Comparison of ENCODE assay signal across 8 cellular contexts in genomic region chr5:52988335-52989024, GRCh38. TPM values are rescaled to one million over a fixed set of nuclear protein-coding genes. Genes with fewer than 3 reads are reported as not detected.
A peak's percentile ranks its signal among the peaks of the same experiment; 100 is the strongest.
DNase-seq lines count a peak whose midpoint lies in the region; ATAC-seq, FAIRE-seq and TF ChIP-seq lines count a peak whose summit lies in the region.

No MANE protein-coding gene starts in this region.

- H3K27me3 Mint-ChIP-seq in CD4-positive, alpha-beta memory T cell, result peaks cover 1% of the 10 kb centered on the region in 2 donors

- peak overlapping the region; percentile 55 to 84 (median 77) for H3K4me3 Mint-ChIP-seq in CD4-positive, alpha-beta memory T cell

- no peak overlapping the region for H3K4me2 ChIP-seq in K562 (ENCODE audit: insufficient read depth, low read length)

- H3K79me2 ChIP-seq in K562 (ENCODE audit: control insufficient read depth, insufficient read depth, low read length), result no peaks in the 10 kb centered on the region

- no peaks in the 10 kb centered on the region for H4K20me1 ChIP-seq in K562 (replicated peaks; ENCODE audit: control insufficient read depth, insufficient read depth, low read length)

- 14% methylated on average over 16 of the region's 16 CpGs for WGBS in K562 (ENCODE audit: insufficient coverage, low coverage, missing lambda C conversion rate)

- peak overlapping the region in 4 of 7 donors; percentile 1 to 17 (median 4) for H3K27ac Mint-ChIP-seq in CD4-positive, alpha-beta memory T cell

- CTCF ChIA-PET in CD4-positive, alpha-beta memory T cell (lab: Charles Lee; ENCODE audit: partially characterized antibody), result interaction anchor here (3.4 kb wide), 1 partner anchor 40 kb away, joined by 24 read pairs; no protein-coding TSS in a partner anchor
- CTCF ChIA-PET in K562 (lab: Yijun Ruan, JAX; ENCODE audit: low intra/inter-chr PET ratio), result no interaction called here

- in situ Hi-C loops in K562 (cut with MboI), result no loop called here

- ATAC-seq in HG03460 (IDR thresholded peaks at IDR 0.05; ENCODE audit: unreplicated experiment) (peak; percentile 6), K562 (no peak), left colon (peak; percentile 27)

- no peak for TF ChIP-seq CTCF in K562 (IDR thresholded peaks at IDR 0.05 in 2 of 3, conservative IDR thresholded peaks at IDR 0.05 in 1 of 3; ENCODE audit: insufficient read depth in 2 of 3, low read depth in 1 of 3, low read length in 3 of 3)

- H3K9me3 Mint-ChIP-seq in CD4-positive, alpha-beta memory T cell, result no peaks in the 10 kb centered on the region

- peaks cover 3 to 20% (median 12%) of the 10 kb centered on the region in 4 donors for H3K4me1 Mint-ChIP-seq in CD4-positive, alpha-beta memory T cell

- no peak overlapping the region for H3K27ac ChIP-seq in CD4-positive, alpha-beta memory T cell (ENCODE audit: low read depth, low read length)
- H3K27ac ChIP-seq in K562 (ENCODE audit: extremely low read depth, low read depth, low read length) (no peak overlapping the region), temporal lobe (ENCODE audit: low read depth, low read length) (peak overlapping the region; percentile 46)

- H2AFZ ChIP-seq in K562 (ENCODE audit: low read depth, low read length), result peak overlapping the region; percentile 58; the same call in 1 of the 2 replicates

- DNase-seq in CD4-positive, alpha-beta memory T cell, result peak in 3 of 5 donors; percentile 1 to 19 (median 13)
- no peak for DNase-seq in K562 (ENCODE audit: extremely low read depth in 1 of 4, low spot score in 3 of 4)
- DNase-seq in left colon, result no peak
- no peak for DNase-seq in CD1c-positive myeloid dendritic cell (ENCODE audit: extremely low spot score)
- DNase-seq in activated effector memory CD4-positive, alpha-beta T cell treated with Interleukin-2 at 50 U/mL for 16 hours, result no peak
- no peak for DNase-seq in mucosa of gallbladder (ENCODE audit: low spot score)

- POLR2A ChIA-PET in CD4-positive, alpha-beta memory T cell (lab: Charles Lee; ENCODE audit: partially characterized antibody), result interaction anchor here (0.7 kb wide), 1 partner anchor 43 kb away, joined by 3 read pairs; no protein-coding TSS in a partner anchor
- POLR2A ChIA-PET in K562 (lab: Yijun Ruan, JAX), result interaction anchor here (1.0 kb wide), 1 partner anchor 9 kb away, joined by 4 read pairs; no protein-coding TSS in a partner anchor

- peak overlapping the region in 1 of 2 donors; percentile 67 for H3K4me3 ChIP-seq in CD4-positive, alpha-beta memory T cell (ENCODE audit: low read length in 2 of 2)
- H3K4me3 ChIP-seq in K562, result peak overlapping the region; percentile 30

- H3K9me3 ChIP-seq in CD4-positive, alpha-beta memory T cell (ENCODE audit: control insufficient read depth in 1 of 2, low read length in 2 of 2), result no peaks in the 10 kb centered on the region
- no peaks in the 10 kb centered on the region for H3K9me3 ChIP-seq in K562 (replicated peaks; ENCODE audit: control insufficient read depth, insufficient read depth, low read depth, low read length)

- no peaks in the 10 kb centered on the region for H3K36me3 ChIP-seq in CD4-positive, alpha-beta memory T cell (ENCODE audit: insufficient read depth, low read length)
- no peaks in the 10 kb centered on the region for H3K36me3 ChIP-seq in K562 (ENCODE audit: control insufficient read depth, insufficient read depth, low read length)

- H3K27me3 ChIP-seq in CD4-positive, alpha-beta memory T cell (ENCODE audit: insufficient read depth, low read length), result no peaks in the 10 kb centered on the region
- H3K27me3 ChIP-seq in K562 (ENCODE audit: control insufficient read depth in 2 of 2, insufficient read depth in 2 of 2, low read length in 2 of 2), result peaks cover 17 to 21% of the 10 kb centered on the region in 2 experiments; a peak in 4 of 5 replicates

- H3K36me3 Mint-ChIP-seq in CD4-positive, alpha-beta memory T cell, result no peaks in the 10 kb centered on the region

- peaks cover 9% of the 10 kb centered on the region for H3K4me1 ChIP-seq in CD4-positive, alpha-beta memory T cell (ENCODE audit: insufficient read depth, low read length)
- peaks cover 0 to 14% of the 10 kb centered on the region in 2 experiments; a peak in 2 of 5 replicates for H3K4me1 ChIP-seq in K562 (replicated peaks in 1 of 2; ENCODE audit: control insufficient read depth in 2 of 2, insufficient read depth in 2 of 2, low read length in 2 of 2)

- no peak for FAIRE-seq in K562 (lab: Jason Lieb, UNC)

- intact Hi-C loops in CD4-positive, alpha-beta memory T cell (cut with micrococcal nuclease), result loop anchor here (2.0 to 5.0 kb wide), 4 partner anchors 40 to 119 kb away; partner anchors contain the start of gene MOCS2
- intact Hi-C loops in K562 (cut with micrococcal nuclease), result no loop called here
- intact Hi-C loops in left colon (cut with DNase I, micrococcal nuclease), result no loop called here

- BruUV-seq in K562 (replicated peaks; lab: Mats Ljungman, UMichigan), result no TSS peak

- H3K9ac ChIP-seq in K562 (ENCODE audit: insufficient read depth in 1 of 2, low read depth in 2 of 2, low read length in 2 of 2), result no peak overlapping the region

- no peak for TF ChIP-seq EP300 in K562 (IDR thresholded peaks at IDR 0.05; ENCODE audit: low read length)

- TF ChIP-seq POLR2A in K562 (conservative IDR thresholded peaks at IDR 0.05), result no peak

- no peaks in the 10 kb centered on the region for H3K9me1 ChIP-seq in K562 (ENCODE audit: control insufficient read depth, insufficient read depth, low read length)

- TF ChIP-seq RAD21 in K562 (CRISPR knock-in tag; conservative IDR thresholded peaks at IDR 0.05 in 1 of 2, IDR thresholded peaks at IDR 0.05 in 1 of 2), result no peak

TF ChIP-seq in K562, 482 proteins besides CTCF, POLR2A, EP300 and RAD21:
- TF ChIP-seq ZNF280A (IDR thresholded peaks at IDR 0.05; ENCODE audit: low read depth, partially characterized antibody) (no peak), EGR1 (conservative IDR thresholded peaks at IDR 0.05) (peak; percentile 34; the same call in 1 of the 2 replicates)

RNA-seq across cellular contexts. Expression of gene ITGA2, which starts 0.7 kb away (rescaled TPM):
- total RNA-seq in CD4-positive, alpha-beta memory T cell, result 1 to 10 TPM; 1.4 to 1.6 TPM
- polyA plus RNA-seq in CD4-positive, alpha-beta memory T cell, result under 1 TPM; 0.30 to 0.47 TPM
- 0.05 TPM in 1 of 2 replicates, not detected in the other for total RNA-seq in K562 (2011; cell fraction: chromatin; rRNA removed; ENCODE audit: low replicate concordance)
- not detected in 2 replicates for total RNA-seq in K562 (2011; cell fraction: nucleolus; rRNA removed)
- total RNA-seq in K562 (2011; cell fraction: nucleoplasm; rRNA removed), result 0.07 and 0.08 TPM in 2 replicates
- total RNA-seq in K562 (2014; rRNA removed) (0.04 TPM in 1 of 2 replicates, not detected in the other), K562 (2014; rRNA removed; fragmentation: Illumina TruSeq; extraction: Trizol) (not detected in 2 replicates), K562 (2015; rRNA removed; fragmentation: Illumina TruSeq; extraction: Trizol) (not detected in 2 replicates), K562 (2021) (0.09 and 0.11 TPM in 2 replicates), left colon (10 to 100 TPM; 17.6 to 19.2 TPM), temporal lobe (3.7 TPM), mucosa of gallbladder (13.0 TPM)
- polyA plus RNA-seq in K562 (2011; rRNA removed) (0.01 TPM in 2 replicates), K562 (2014; fragmentation: Illumina TruSeq; extraction: Trizol) (not detected in 2 replicates), K562 (2014; fragmentation: Nextera tagmentation; extraction: Ambion mirVana) (under 1 TPM in 1 of 2 experiments, not detected in 1; 0.01 TPM), K562 (2014; rRNA removed) (0.04 and 0.05 TPM in 2 replicates)
- 0.01 and 0.04 TPM in 2 replicates for polyA plus RNA-seq in K562 (2011; cell fraction: cytosol; rRNA removed)
- polyA plus RNA-seq in K562 (2011; cell fraction: nucleus; rRNA removed), result 0.04 TPM in 1 of 2 replicates, not detected in the other
- 0.03 and 0.04 TPM in 2 replicates for polyA plus RNA-seq in K562 (2012)
- polyA minus RNA-seq in K562 (2011; rRNA and poly(A)+ RNA removed), result 0.12 TPM in 1 of 2 replicates, not detected in the other
- 0.46 TPM in 1 of 2 replicates, not detected in the other for polyA minus RNA-seq in K562 (2011; cell fraction: cytosol; rRNA and poly(A)+ RNA removed)
- polyA minus RNA-seq in K562 (2011; cell fraction: nucleus; rRNA and poly(A)+ RNA removed), result under 0.01 TPM in 2 replicates

Comparison
In these comparisons a context has a peak if more than half of its experiments do, and no peak if none do; other contexts are left out.
1. DNase-seq: peak in CD4-positive, alpha-beta memory T cell (3 of 5); none in K562 (0 of 4), left colon (0 of 2), CD1c-positive myeloid dendritic cell (single experiment), activated effector memory CD4-positive, alpha-beta T cell treated with Interleukin-2 at 50 U/mL for 16 hours (single experiment) and mucosa of gallbladder (single experiment).